ENCODE assay signal across 5 cellular contexts in genomic region chr3:115853083-115853482, GRCh38.
"Had no signal": no experiment of that assay in that cellular context is flagged by ENCODE, and none has a peak within 500 bp of the region (broad histone marks: within the 10 kb centered on the region; RNA-seq: fewer than 3 reads in every experiment).

No MANE protein-coding gene starts in this region.

- H3K4me3 ChIP-seq: GM23338, K562 had no signal

- DNase-seq: H9, HCEC 1CT, KG1 had no signal

- ATAC-seq: GM23338, K562 had no signal
